In the genomic region with DNA sequence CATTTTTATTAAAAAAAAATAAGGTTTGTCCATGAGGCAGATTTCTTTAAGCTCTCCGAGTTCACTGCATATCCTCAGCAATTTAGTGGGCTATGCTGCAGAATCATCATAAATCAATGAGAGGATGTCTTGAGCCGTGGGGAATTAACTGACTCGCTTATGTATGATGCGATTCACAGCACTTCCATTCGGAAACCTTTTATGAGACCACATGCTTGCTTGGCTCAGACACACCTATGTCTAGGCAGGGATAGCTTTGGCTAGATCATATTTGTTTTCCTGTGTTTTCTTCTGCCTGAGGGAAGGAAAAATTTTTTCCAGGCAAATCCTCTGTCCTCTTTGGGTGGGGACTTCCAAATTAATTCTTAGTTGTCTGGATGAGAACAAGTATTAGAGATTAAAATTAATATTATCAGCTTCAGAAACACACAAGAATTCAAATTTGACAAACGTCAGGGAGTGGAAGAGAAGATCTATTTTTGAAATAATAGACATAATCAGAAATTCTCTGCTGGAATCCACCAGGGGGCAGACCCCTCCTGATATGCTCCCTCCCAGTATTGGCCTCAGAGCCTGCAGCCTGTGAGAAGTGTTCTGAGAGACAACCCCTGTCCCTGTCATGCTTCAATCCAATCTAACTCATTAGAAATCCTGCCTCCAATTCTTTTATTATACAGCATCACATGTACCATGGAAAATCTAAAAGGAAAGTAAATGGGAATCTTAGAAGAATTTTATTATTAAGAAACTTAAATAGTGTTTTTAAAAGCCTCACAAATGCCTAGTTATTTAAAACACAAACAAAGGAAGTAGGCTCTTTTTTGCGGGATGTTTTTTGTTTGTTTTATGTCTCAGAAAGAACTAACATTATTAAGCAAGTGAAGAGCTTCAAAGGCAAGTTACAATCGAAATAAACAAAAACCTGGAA, we compare ENCODE assay signal across 8 cellular contexts.
DNase-seq lines count a peak whose midpoint lies in the region; ATAC-seq and TF ChIP-seq lines count a peak whose summit lies in the region.

No MANE protein-coding gene starts in this region.

- peaks cover 3% of the 10 kb centered on the region for H3K4me1 Mint-ChIP-seq in endothelial cell (ENCODE audit: unreplicated experiment)
- peaks cover 9% of the 10 kb centered on the region for H3K4me1 Mint-ChIP-seq in nephron progenitor cell

- H3K4me3 ChIP-seq in GM12875 (ENCODE audit: low read depth, low read length): no peak overlapping the region

- peak; percentile 71 for ATAC-seq in GM21619 (IDR thresholded peaks at IDR 0.05; ENCODE audit: unreplicated experiment)

- in situ Hi-C loops in KBM-7 (cut with MboI; ENCODE audit: low pct_unique_long_range_greater_than_20kb, low sequenced_read_pairs): no loop called here

- peak; percentile 33 for DNase-seq in KBM-7
- peak; percentile 54 for DNase-seq in RKO (ENCODE audit: low spot score)
- peak; percentile 65 for DNase-seq in endothelial cell (ENCODE audit: low spot score)
- peak; percentile 64 for DNase-seq in nephron progenitor cell
- no peak for DNase-seq in posterior vena cava (ENCODE audit: low spot score)
- no peak for DNase-seq in NK-92 treated with Interleukin-12 subunit alpha and Interleukin-12 subunit beta, amount 100 ng/mL, for 24 hours (lab: John Stamatoyannopoulos, UW)

- H3K36me3 Mint-ChIP-seq in endothelial cell (ENCODE audit: low read depth, unreplicated experiment) (no peaks in the 10 kb centered on the region), nephron progenitor cell (ENCODE audit: low read depth) (no peaks in the 10 kb centered on the region)

- H3K4me3 Mint-ChIP-seq in endothelial cell (ENCODE audit: unreplicated experiment) (no peak overlapping the region), nephron progenitor cell (no peak overlapping the region)

- H3K27me3 Mint-ChIP-seq in endothelial cell (ENCODE audit: unreplicated experiment) (no peaks in the 10 kb centered on the region), nephron progenitor cell (ENCODE audit: low read depth, poor library complexity) (no peaks in the 10 kb centered on the region)

- H3K27ac Mint-ChIP-seq in endothelial cell (ENCODE audit: unreplicated experiment) (no peak overlapping the region), nephron progenitor cell (no peak overlapping the region)

- intact Hi-C loops in posterior vena cava (cut with DNase I): no loop called here

- TF ChIP-seq CTCF in GM12875 (IDR thresholded peaks at IDR 0.05; ENCODE audit: borderline replicate concordance, insufficient read depth, low read depth, low read length): peak; percentile 52
- peak; percentile 90 for TF ChIP-seq CTCF in endothelial cell (IDR thresholded peaks at IDR 0.05; ENCODE audit: unreplicated experiment)
- TF ChIP-seq CTCF in nephron progenitor cell (IDR thresholded peaks at IDR 0.05): peak; percentile 76

- H3K9me3 Mint-ChIP-seq in endothelial cell (ENCODE audit: unreplicated experiment): no peaks in the 10 kb centered on the region
- peaks cover 3% of the 10 kb centered on the region for H3K9me3 Mint-ChIP-seq in nephron progenitor cell

Comparison
In these comparisons a context has a peak if more than half of its experiments do, and no peak if none do; other contexts are left out.
1. DNase-seq: peak in KBM-7 (single experiment), RKO (single experiment), endothelial cell (single experiment) and nephron progenitor cell (single experiment); none in posterior vena cava (single experiment) and NK-92 treated with Interleukin-12 subunit alpha and Interleukin-12 subunit beta, amount 100 ng/mL, for 24 hours (single experiment).
2. Peak in every context shown above with its lines, with median percentiles within 50 percentile points of each other: CTCF ChIP-seq.